Comparison of ENCODE assay signal across 8 cellular contexts in the genomic region with DNA sequence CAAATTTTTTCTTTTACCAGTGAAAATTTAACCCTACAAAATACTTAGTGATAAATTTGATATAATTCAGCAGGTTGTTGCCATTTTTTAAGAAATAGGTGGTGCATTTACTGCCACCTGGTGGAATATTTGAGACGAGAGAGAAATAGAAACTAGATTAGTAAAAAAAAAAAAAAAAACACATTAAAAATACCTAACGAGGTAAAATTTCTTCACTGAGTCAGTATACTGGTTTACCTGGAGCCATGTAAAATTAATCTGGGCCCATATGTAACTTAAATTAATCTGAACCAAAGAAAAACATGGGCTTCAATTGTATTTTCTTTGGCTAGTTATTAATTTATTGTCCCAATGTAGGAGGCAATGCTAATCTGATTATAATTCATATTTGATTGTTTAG.
DNase-seq lines count a peak whose midpoint lies in the region; ATAC-seq and TF ChIP-seq lines count a peak whose summit lies in the region.

No MANE protein-coding gene starts in this region.

- TF ChIP-seq RAD21 in Ishikawa (IDR thresholded peaks at IDR 0.05; ENCODE audit: low read depth) = peak; percentile 60

- peak; percentile 1 for DNase-seq in DMS114 treated with DMSO at 0.1 percent for 48 hours (lab: John Stamatoyannopoulos, UW; ENCODE audit: unreplicated experiment)
- DNase-seq in left kidney (ENCODE audit: low read depth, low spot score) = peak; percentile 69
- DNase-seq in GM19238 (ENCODE audit: insufficient read length, low spot score) = no peak
- DNase-seq in cerebellum (ENCODE audit: low spot score) = no peak

- peak overlapping the region; percentile 48; the same call in 1 of the 2 replicates for H3K27ac ChIP-seq in VCaP

- TF ChIP-seq CTCF in VCaP (conservative IDR thresholded peaks at IDR 0.05) = peak; percentile 76

- TF ChIP-seq EP300 in Ishikawa (IDR thresholded peaks at IDR 0.05; ENCODE audit: borderline replicate concordance) = no peak

- ATAC-seq in GM21529 (IDR thresholded peaks at IDR 0.05; ENCODE audit: unreplicated experiment) (no peak), GM18907 (IDR thresholded peaks at IDR 0.05; ENCODE audit: unreplicated experiment) (no peak)

TF ChIP-seq in Ishikawa, 13 proteins besides CTCF, POLR2A, EP300 and RAD21:
- TF ChIP-seq, protein P1, sequence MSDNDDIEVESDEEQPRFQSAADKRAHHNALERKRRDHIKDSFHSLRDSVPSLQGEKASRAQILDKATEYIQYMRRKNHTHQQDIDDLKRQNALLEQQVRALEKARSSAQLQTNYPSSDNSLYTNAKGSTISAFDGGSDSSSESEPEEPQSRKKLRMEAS (IDR thresholded peaks at IDR 0.05) = no peak
- TF ChIP-seq EGR1 (IDR thresholded peaks at IDR 0.05) (no peak), FOXM1 (IDR thresholded peaks at IDR 0.05; ENCODE audit: borderline replicate concordance, low read depth) (no peak), ZBTB7A (IDR thresholded peaks at IDR 0.05; ENCODE audit: low read depth) (no peak), TCF12 (IDR thresholded peaks at IDR 0.05; ENCODE audit: low read depth) (no peak), TAF1 (IDR thresholded peaks at IDR 0.05; ENCODE audit: low read depth) (no peak), TEAD4 (IDR thresholded peaks at IDR 0.05) (no peak), YY1 (IDR thresholded peaks at IDR 0.05; ENCODE audit: low read depth) (no peak), NFIC (IDR thresholded peaks at IDR 0.05) (no peak), CEBPB (IDR thresholded peaks at IDR 0.05) (no peak), CREB1 (IDR thresholded peaks at IDR 0.05; ENCODE audit: low read depth) (no peak)
- TF ChIP-seq, protein P2, sequence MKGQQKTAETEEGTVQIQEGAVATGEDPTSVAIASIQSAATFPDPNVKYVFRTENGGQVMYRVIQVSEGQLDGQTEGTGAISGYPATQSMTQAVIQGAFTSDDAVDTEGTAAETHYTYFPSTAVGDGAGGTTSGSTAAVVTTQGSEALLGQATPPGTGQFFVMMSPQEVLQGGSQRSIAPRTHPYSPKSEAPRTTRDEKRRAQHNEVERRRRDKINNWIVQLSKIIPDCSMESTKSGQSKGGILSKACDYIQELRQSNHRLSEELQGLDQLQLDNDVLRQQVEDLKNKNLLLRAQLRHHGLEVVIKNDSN (IDR thresholded peaks at IDR 0.05) = no peak
- TF ChIP-seq, protein P3, sequence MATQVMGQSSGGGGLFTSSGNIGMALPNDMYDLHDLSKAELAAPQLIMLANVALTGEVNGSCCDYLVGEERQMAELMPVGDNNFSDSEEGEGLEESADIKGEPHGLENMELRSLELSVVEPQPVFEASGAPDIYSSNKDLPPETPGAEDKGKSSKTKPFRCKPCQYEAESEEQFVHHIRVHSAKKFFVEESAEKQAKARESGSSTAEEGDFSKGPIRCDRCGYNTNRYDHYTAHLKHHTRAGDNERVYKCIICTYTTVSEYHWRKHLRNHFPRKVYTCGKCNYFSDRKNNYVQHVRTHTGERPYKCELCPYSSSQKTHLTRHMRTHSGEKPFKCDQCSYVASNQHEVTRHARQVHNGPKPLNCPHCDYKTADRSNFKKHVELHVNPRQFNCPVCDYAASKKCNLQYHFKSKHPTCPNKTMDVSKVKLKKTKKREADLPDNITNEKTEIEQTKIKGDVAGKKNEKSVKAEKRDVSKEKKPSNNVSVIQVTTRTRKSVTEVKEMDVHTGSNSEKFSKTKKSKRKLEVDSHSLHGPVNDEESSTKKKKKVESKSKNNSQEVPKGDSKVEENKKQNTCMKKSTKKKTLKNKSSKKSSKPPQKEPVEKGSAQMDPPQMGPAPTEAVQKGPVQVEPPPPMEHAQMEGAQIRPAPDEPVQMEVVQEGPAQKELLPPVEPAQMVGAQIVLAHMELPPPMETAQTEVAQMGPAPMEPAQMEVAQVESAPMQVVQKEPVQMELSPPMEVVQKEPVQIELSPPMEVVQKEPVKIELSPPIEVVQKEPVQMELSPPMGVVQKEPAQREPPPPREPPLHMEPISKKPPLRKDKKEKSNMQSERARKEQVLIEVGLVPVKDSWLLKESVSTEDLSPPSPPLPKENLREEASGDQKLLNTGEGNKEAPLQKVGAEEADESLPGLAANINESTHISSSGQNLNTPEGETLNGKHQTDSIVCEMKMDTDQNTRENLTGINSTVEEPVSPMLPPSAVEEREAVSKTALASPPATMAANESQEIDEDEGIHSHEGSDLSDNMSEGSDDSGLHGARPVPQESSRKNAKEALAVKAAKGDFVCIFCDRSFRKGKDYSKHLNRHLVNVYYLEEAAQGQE (IDR thresholded peaks at IDR 0.05; ENCODE audit: low read depth) = no peak

Comparison
In these comparisons a context has a peak if more than half of its experiments do, and no peak if none do; other contexts are left out.
1. DNase-seq: peak in DMS114 treated with DMSO at 0.1 percent for 48 hours (single experiment) and left kidney (single experiment); none in GM19238 (single experiment) and cerebellum (single experiment).